In the genomic region with DNA sequence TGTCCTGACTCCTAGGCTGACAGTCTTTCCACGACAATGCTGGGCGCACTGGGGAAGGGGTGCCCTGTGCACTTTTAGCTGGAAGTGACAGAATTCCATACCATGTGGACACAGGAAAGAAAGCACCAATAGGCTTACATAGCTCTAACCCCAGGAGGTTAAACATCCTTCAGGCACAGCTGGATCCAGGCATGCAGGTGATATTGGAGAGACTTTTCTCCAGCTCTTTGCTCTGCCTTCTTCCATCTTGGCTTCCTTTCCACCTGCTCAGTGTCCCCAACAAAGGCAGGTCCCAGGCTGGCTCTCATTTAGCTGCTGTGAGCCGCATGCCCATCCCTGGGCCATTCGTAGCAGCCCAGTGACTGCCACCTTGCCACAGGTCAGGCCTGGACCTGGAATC, we compare ENCODE assay signal across 9 cellular contexts.
"Had no signal": no experiment of that assay in that cellular context is flagged by ENCODE, and none has a peak within 500 bp of the region (broad histone marks: within the 10 kb centered on the region; RNA-seq: fewer than 3 reads in every experiment).

No MANE protein-coding gene starts in this region.

- H3K27ac Mint-ChIP-seq: GM23338 had no signal

- H3K4me3 ChIP-seq: GM23338, K562 had no signal

- FAIRE-seq: H1, H54, K562 had no signal

- H3K9me3 Mint-ChIP-seq: GM23338, H9 had no signal

- H3K4me3 Mint-ChIP-seq: GM23338, H9 had no signal

- H3K27ac ChIP-seq: HL-60 had no signal

- DNase-seq: H9, HCEC 1CT, IMR-90, KG1 had no signal

- H3K4me2 ChIP-seq: GM23338 had no signal

- ATAC-seq: GM23338, K562 had no signal

- H3K4me1 Mint-ChIP-seq: GM23338, H9 had no signal

- H2AFZ ChIP-seq: GM23338 had no signal
